In the genomic region with DNA sequence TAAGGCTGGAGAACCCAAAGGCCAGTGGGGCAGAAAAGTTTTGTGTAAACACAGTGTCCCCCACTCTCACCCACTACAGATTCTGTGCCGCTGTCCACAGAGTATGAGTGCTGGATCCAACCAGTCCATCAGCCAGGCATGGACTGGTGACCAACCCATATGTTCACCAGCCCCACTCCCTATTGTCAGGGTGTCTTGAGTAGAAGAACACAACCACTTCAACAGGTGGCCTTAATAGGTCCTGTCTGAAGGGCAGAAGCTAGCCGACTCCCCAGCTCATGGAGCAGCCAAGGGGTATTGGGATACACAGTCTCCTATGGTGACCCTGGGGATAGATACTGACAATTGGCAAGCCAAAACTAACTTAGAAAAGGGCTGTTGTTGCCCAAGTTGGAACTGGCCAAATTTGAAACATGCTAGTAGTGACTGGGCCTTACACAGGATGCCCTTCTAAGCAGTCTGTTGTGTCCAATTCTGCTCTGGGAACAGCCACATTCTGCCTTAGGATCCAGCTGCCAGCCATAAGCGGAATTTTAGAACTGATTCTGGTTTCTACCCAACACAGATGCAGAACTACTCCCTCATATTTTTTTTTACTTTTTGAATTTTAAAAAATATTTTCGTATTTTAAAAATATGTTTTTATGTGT, we compare ENCODE assay signal across 11 cellular contexts. TPM values are rescaled to one million over a fixed set of nuclear protein-coding genes. Genes with fewer than 3 reads are reported as not detected.
DNase-seq lines count a peak whose midpoint lies in the region; ATAC-seq and TF ChIP-seq lines count a peak whose summit lies in the region.
"Had no signal": no experiment of that assay in that cellular context is flagged by ENCODE, and none has a peak within 500 bp of the region (broad histone marks: within the 10 kb centered on the region; RNA-seq: fewer than 3 reads in every experiment).

No MANE protein-coding gene starts in this region.

- no peak for TF ChIP-seq CTCF in heart right ventricle (IDR thresholded peaks at IDR 0.05)

- no peaks in the 10 kb centered on the region for H3K9me3 ChIP-seq in heart right ventricle
- H3K9me3 ChIP-seq: ovary, testis had no signal

- H3K4me1 Mint-ChIP-seq in stimulated activated effector memory CD8-positive, alpha-beta T cell treated with anti-CD3 and anti-CD28 coated beads, Interleukin-12 subunit alpha, Interleukin-12 subunit beta, amount 100 ng/mL, for 72 hours: no peaks in the 10 kb centered on the region

- peaks cover 0 to 15% (median 0%) of the 10 kb centered on the region in 9 donors for H3K4me1 ChIP-seq in heart right ventricle
- H3K4me1 ChIP-seq: testis had no signal

- H3K27ac ChIP-seq in heart right ventricle: peak overlapping the region in 7 of 10 donors; percentile 23 to 72 (median 45)
- H3K27ac ChIP-seq: testis had no signal

- H3K27ac Mint-ChIP-seq in stimulated activated effector memory CD8-positive, alpha-beta T cell treated with anti-CD3 and anti-CD28 coated beads, Interleukin-12 subunit alpha, Interleukin-12 subunit beta, amount 100 ng/mL, for 72 hours: no peak overlapping the region

- no peak overlapping the region for H3K4me3 ChIP-seq in heart right ventricle
- H3K4me3 ChIP-seq: ovary, testis had no signal

- no peaks in the 10 kb centered on the region for H3K9me3 Mint-ChIP-seq in stimulated activated effector memory CD8-positive, alpha-beta T cell treated with anti-CD3 and anti-CD28 coated beads, Interleukin-12 subunit alpha, Interleukin-12 subunit beta, amount 100 ng/mL, for 72 hours

- intact Hi-C loops in heart right ventricle (cut with DNase I): no loop called here

- peak; percentile 83 for ATAC-seq in SK-N-SH treated with all-trans-retinoic acid at 6 μM for 48 hours
- peak in 6 of 8 donors; percentile 12 to 56 (median 35) for ATAC-seq in heart right ventricle
- peak; percentile 37 for ATAC-seq in stimulated activated effector memory CD8-positive, alpha-beta T cell treated with anti-CD3 and anti-CD28 coated beads, Interleukin-12 subunit alpha, Interleukin-12 subunit beta, amount 100 ng/mL, for 72 hours
- no peak for ATAC-seq in HG03460 (IDR thresholded peaks at IDR 0.05; ENCODE audit: unreplicated experiment)

- WGBS in heart right ventricle, 2 donors: 86 to 95% methylated on average over 4 of the region's 4 CpGs

- no peaks in the 10 kb centered on the region for H3K36me3 ChIP-seq in heart right ventricle
- H3K36me3 ChIP-seq: ovary had no signal

- no peak overlapping the region for H3K4me3 Mint-ChIP-seq in stimulated activated effector memory CD8-positive, alpha-beta T cell treated with anti-CD3 and anti-CD28 coated beads, Interleukin-12 subunit alpha, Interleukin-12 subunit beta, amount 100 ng/mL, for 72 hours

- no peaks in the 10 kb centered on the region for H3K36me3 Mint-ChIP-seq in stimulated activated effector memory CD8-positive, alpha-beta T cell treated with anti-CD3 and anti-CD28 coated beads, Interleukin-12 subunit alpha, Interleukin-12 subunit beta, amount 100 ng/mL, for 72 hours

- peaks cover 0 to 5% (median 0%) of the 10 kb centered on the region in 7 donors for H3K27me3 ChIP-seq in heart right ventricle
- H3K27me3 ChIP-seq: ovary, testis had no signal

- DNase-seq in NCI-H146 (lab: John Stamatoyannopoulos, UW) (peak; percentile 7), NCI-H146 treated with DMSO at 0.1 percent for 48 hours (lab: John Stamatoyannopoulos, UW; ENCODE audit: unreplicated experiment) (no peak), heart right ventricle (no peak), amniotic stem cell (lab: John Stamatoyannopoulos, UW) (no peak), medulla oblongata (ENCODE audit: extremely low spot score) (no peak)
- peak in 1 of 2 donors; percentile 41 for DNase-seq in stimulated activated effector memory CD8-positive, alpha-beta T cell treated with anti-CD3 and anti-CD28 coated beads, Interleukin-12 subunit alpha, Interleukin-12 subunit beta, amount 100 ng/mL, for 72 hours (ENCODE audit: low spot score in 2 of 2)
- DNase-seq: NCI-H446, testis had no signal

TF ChIP-seq in SK-N-SH treated with all-trans-retinoic acid at 6 μM for 48 hours, 23 proteins besides CTCF, POLR2A, EP300 and RAD21:
- TF ChIP-seq ZFP30 (CRISPR knock-in tag; IDR thresholded peaks at IDR 0.05) (no peak), CSRNP3 (CRISPR knock-in tag; IDR thresholded peaks at IDR 0.05) (no peak), ISL1 (CRISPR knock-in tag; IDR thresholded peaks at IDR 0.05) (no peak), ARNTL (CRISPR knock-in tag; IDR thresholded peaks at IDR 0.05; ENCODE audit: borderline replicate concordance, low read depth) (no peak), OSR1 (CRISPR knock-in tag; IDR thresholded peaks at IDR 0.05) (0 out of 2 replicates have a peak, but pooled peaks have one; percentile 38), PPARA (CRISPR knock-in tag; IDR thresholded peaks at IDR 0.05; ENCODE audit: borderline replicate concordance) (no peak)

RNA-seq across cellular contexts. Expression of gene PGM2L1, which starts 19.8 kb away (rescaled TPM):
- total RNA-seq in heart right ventricle: 1 to 10 TPM in 8 of 10 donors, under 1 TPM in 2; 0.91 to 2.5 (median 1.7) TPM
- polyA plus RNA-seq in heart right ventricle: 1 to 10 TPM in 1 of 2 donors, under 1 TPM in 1; 0.81 to 1.0 TPM

RNA-seq across cellular contexts. Expression of gene KCNE3, which starts 49.4 kb away (rescaled TPM):
- total RNA-seq in heart right ventricle: 1 to 10 TPM; 1.3 to 7.1 (median 3.0) TPM
- 1 to 10 TPM; 1.2 to 2.3 TPM for polyA plus RNA-seq in heart right ventricle
